ENCODE assay signal across 23 cellular contexts in the genomic region with DNA sequence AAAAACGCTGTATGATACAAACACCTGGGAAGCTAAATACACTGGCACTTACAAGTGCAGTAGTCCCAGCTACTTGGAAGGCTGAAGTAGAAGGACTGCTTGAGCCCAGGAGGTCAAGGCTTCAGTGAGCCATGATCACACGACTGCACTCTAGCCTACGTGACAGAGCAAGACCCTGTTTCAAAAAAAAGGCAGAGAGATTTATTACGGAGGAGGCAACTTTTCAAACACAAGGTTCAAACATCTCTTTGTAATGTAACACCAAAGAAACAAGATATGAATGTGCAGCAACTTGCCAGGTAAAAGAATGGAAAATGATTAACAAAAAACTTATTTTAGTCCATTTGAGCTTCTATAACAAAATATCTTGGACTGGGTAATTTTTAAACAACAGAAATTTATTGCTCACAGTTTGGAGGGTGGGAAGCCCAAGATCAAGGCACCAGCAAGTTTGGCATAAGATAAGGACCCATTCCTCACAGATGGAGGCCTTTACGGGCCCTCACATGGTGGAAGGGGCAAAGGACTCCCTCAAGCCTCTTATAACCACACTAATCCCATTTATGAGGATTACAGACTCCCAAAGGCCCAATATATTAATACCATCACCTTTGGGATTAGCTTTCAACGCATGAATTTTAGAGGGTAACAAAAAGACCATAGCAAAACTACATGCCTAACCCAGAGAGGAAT.
DNase-seq lines count a peak whose midpoint lies in the region; FAIRE-seq and TF ChIP-seq lines count a peak whose summit lies in the region.
"Had no signal": no experiment of that assay in that cellular context is flagged by ENCODE, and none has a peak within 500 bp of the region (broad histone marks: within the 10 kb centered on the region; RNA-seq: fewer than 3 reads in every experiment).

No MANE protein-coding gene starts in this region.

- peaks cover 17% of the 10 kb centered on the region for H3K4me1 Mint-ChIP-seq in mesothelial cell of epicardium
- H3K4me1 Mint-ChIP-seq: activated CD8-positive, alpha-beta memory T cell treated with anti-CD3 and anti-CD28 coated beads, Interleukin-2, amount 10 ng/mL, durations not matched to agents 7 days and 5 days; activated naive CD4-positive, alpha-beta T cell treated with anti-CD3 and anti-CD28 coated beads, Interleukin-2, amount 50 U/mL, for 24 hours had no signal

- no peak for TF ChIP-seq EP300 in transverse colon (IDR thresholded peaks at IDR 0.05; ENCODE audit: low read depth)

- WGBS in thyroid gland, 2 donors, result 48 to 54% methylated on average over 6 of the region's 6 CpGs
- WGBS in transverse colon (ENCODE audit: low coverage in 1 of 2), 2 donors, result 65 to 76% methylated on average over 2 to 6 of the region's 6 CpGs

- no peak for TF ChIP-seq CTCF in bronchial epithelial cell (IDR thresholded peaks at IDR 0.05; ENCODE audit: insufficient read depth, low read length, severe bottlenecking)
- no peak for TF ChIP-seq CTCF in mesothelial cell of epicardium (IDR thresholded peaks at IDR 0.05; ENCODE audit: unreplicated experiment)
- TF ChIP-seq CTCF in thyroid gland (IDR thresholded peaks at IDR 0.05), result no peak
- TF ChIP-seq CTCF in transverse colon (IDR thresholded peaks at IDR 0.05), result no peak

- peaks cover 11% of the 10 kb centered on the region for H3K4me1 ChIP-seq in HUES48 (ENCODE audit: control insufficient read depth, insufficient read depth, low read length)
- peaks cover 5 to 10% of the 10 kb centered on the region in 2 donors for H3K4me1 ChIP-seq in thyroid gland
- peaks cover 0 to 3% (median 0%) of the 10 kb centered on the region in 4 donors for H3K4me1 ChIP-seq in transverse colon
- H3K4me1 ChIP-seq: ascending aorta had no signal

- in situ Hi-C loops in transverse colon (cut with MboI; ENCODE audit: low pct_ligation_motif_present in 1 of 4, low pct_unique_long_range_greater_than_20kb in 1 of 4, low sequenced_read_pairs in 3 of 4), result no loop called here

- H3K36me3 ChIP-seq in HUES48 (ENCODE audit: control insufficient read depth, insufficient read depth, low read length) (no peaks in the 10 kb centered on the region), bronchial epithelial cell (ENCODE audit: control insufficient read depth, insufficient read depth, low read length) (no peaks in the 10 kb centered on the region), thyroid gland (no peaks in the 10 kb centered on the region), transverse colon (no peaks in the 10 kb centered on the region)
- H3K36me3 ChIP-seq: ascending aorta had no signal

- H3K4me3 ChIP-seq in HUES48 (ENCODE audit: low read depth, low read length) (no peak overlapping the region), bronchial epithelial cell (ENCODE audit: low read depth, low read length) (no peak overlapping the region), thyroid gland (replicated peaks in 1 of 3) (no peak overlapping the region), transverse colon (no peak overlapping the region)
- H3K4me3 ChIP-seq: ascending aorta, SK-N-MC had no signal

- DNase-seq in bronchial epithelial cell (ENCODE audit: low read depth) (peak; percentile 35), mesothelial cell of epicardium (ENCODE audit: low spot score in 2 of 2, unreplicated experiment in 2 of 2) (no peak), thyroid gland (peak; percentile 67), dedifferentiated amniotic fluid mesenchymal stem cell (ENCODE audit: extremely low spot score) (no peak), transverse colon (no peak), T-helper 1 cell (no peak)
- DNase-seq: activated CD4-positive, alpha-beta T cell treated with anti-CD3 and anti-CD28 coated beads for 48 hours; activated CD8-positive, alpha-beta memory T cell treated with anti-CD3 and anti-CD28 coated beads, Interleukin-2, amount 10 ng/mL, durations not matched to agents 7 days and 5 days; activated T-cell treated with anti-CD3 and anti-CD28 coated beads, Interleukin-2, amount 50 U/mL, for 72 hours; central memory CD4-positive, alpha-beta T cell; DMS 273 treated with DMSO at 0.1 percent for 48 hours; kidney; NCI-H1436 treated with DMSO at 0.1 percent for 48 hours; right cardiac atrium; stimulated activated CD4-positive, alpha-beta T cell treated with anti-CD3 and anti-CD28 coated beads, Interleukin-4, amount 100 ng/mL, for 1 hour; stimulated activated naive B cell treated with anti-CD40 and anti-IgM and Interleukin-4, amounts not matched to agents 10 μg/mL and 1 μg/mL and 100 μg/mL, for 72 hours; T-helper 2 cell had no signal

- peaks cover under 1% of the 10 kb centered on the region for H3K9me3 Mint-ChIP-seq in mesothelial cell of epicardium
- H3K9me3 Mint-ChIP-seq: activated naive CD4-positive, alpha-beta T cell treated with anti-CD3 and anti-CD28 coated beads, Interleukin-2, amount 50 U/mL, for 24 hours; activated T-cell treated with anti-CD3 and anti-CD28 coated beads, Interleukin-2, amount 50 U/mL, for 72 hours; stimulated activated naive B cell treated with anti-CD40 and anti-IgM and Interleukin-4, amounts not matched to agents 10 μg/mL and 1 μg/mL and 100 μg/mL, for 72 hours had no signal

- TF ChIP-seq POLR2A in thyroid gland (IDR thresholded peaks at IDR 0.05) (no peak), transverse colon (IDR thresholded peaks at IDR 0.05) (no peak)

- no peak overlapping the region for H3K4me3 Mint-ChIP-seq in mesothelial cell of epicardium
- H3K4me3 Mint-ChIP-seq: activated CD8-positive, alpha-beta memory T cell treated with anti-CD3 and anti-CD28 coated beads, Interleukin-2, amount 10 ng/mL, durations not matched to agents 7 days and 5 days; activated naive CD4-positive, alpha-beta T cell treated with anti-CD3 and anti-CD28 coated beads, Interleukin-2, amount 50 U/mL, for 24 hours; activated T-cell treated with anti-CD3 and anti-CD28 coated beads, Interleukin-2, amount 50 U/mL, for 72 hours; stimulated activated naive B cell treated with anti-CD40 and anti-IgM and Interleukin-4, amounts not matched to agents 10 μg/mL and 1 μg/mL and 100 μg/mL, for 72 hours had no signal

- H3K27ac Mint-ChIP-seq in mesothelial cell of epicardium, result peak overlapping the region; percentile 83
- H3K27ac Mint-ChIP-seq: activated CD8-positive, alpha-beta memory T cell treated with anti-CD3 and anti-CD28 coated beads, Interleukin-2, amount 10 ng/mL, durations not matched to agents 7 days and 5 days; activated naive CD4-positive, alpha-beta T cell treated with anti-CD3 and anti-CD28 coated beads, Interleukin-2, amount 50 U/mL, for 24 hours; activated T-cell treated with anti-CD3 and anti-CD28 coated beads, Interleukin-2, amount 50 U/mL, for 72 hours; stimulated activated naive B cell treated with anti-CD40 and anti-IgM and Interleukin-4, amounts not matched to agents 10 μg/mL and 1 μg/mL and 100 μg/mL, for 72 hours had no signal

- FAIRE-seq in bronchial epithelial cell (lab: Jason Lieb, UNC), result no peak
- FAIRE-seq: endothelial cell of umbilical vein, GM19239 had no signal

- no peak overlapping the region for H3K27ac ChIP-seq in HUES48 (ENCODE audit: low read depth, low read length)
- peak overlapping the region in 1 of 3 donors; percentile 38 for H3K27ac ChIP-seq in thyroid gland
- no peak overlapping the region for H3K27ac ChIP-seq in transverse colon
- H3K27ac ChIP-seq: ascending aorta, SK-N-MC had no signal

- H3K36me3 Mint-ChIP-seq in mesothelial cell of epicardium, result peaks cover 11% of the 10 kb centered on the region
- H3K36me3 Mint-ChIP-seq: activated CD8-positive, alpha-beta memory T cell treated with anti-CD3 and anti-CD28 coated beads, Interleukin-2, amount 10 ng/mL, durations not matched to agents 7 days and 5 days; activated naive CD4-positive, alpha-beta T cell treated with anti-CD3 and anti-CD28 coated beads, Interleukin-2, amount 50 U/mL, for 24 hours had no signal

- H3K27me3 ChIP-seq in HUES48 (ENCODE audit: control insufficient read depth, insufficient read depth, low read length) (no peaks in the 10 kb centered on the region), bronchial epithelial cell (ENCODE audit: control insufficient read depth, insufficient read depth, low read length) (no peaks in the 10 kb centered on the region), thyroid gland (no peaks in the 10 kb centered on the region), transverse colon (no peaks in the 10 kb centered on the region)
- H3K27me3 ChIP-seq: ascending aorta had no signal

- no peaks in the 10 kb centered on the region for H3K9me3 ChIP-seq in HUES48 (ENCODE audit: control insufficient read depth, insufficient read depth, low read length)
- no peaks in the 10 kb centered on the region for H3K9me3 ChIP-seq in thyroid gland
- no peaks in the 10 kb centered on the region for H3K9me3 ChIP-seq in transverse colon
- H3K9me3 ChIP-seq: ascending aorta had no signal

- H3K27me3 Mint-ChIP-seq in mesothelial cell of epicardium (ENCODE audit: low read depth), result no peaks in the 10 kb centered on the region
- H3K27me3 Mint-ChIP-seq: activated naive CD4-positive, alpha-beta T cell treated with anti-CD3 and anti-CD28 coated beads, Interleukin-2, amount 50 U/mL, for 24 hours; stimulated activated naive B cell treated with anti-CD40 and anti-IgM and Interleukin-4, amounts not matched to agents 10 μg/mL and 1 μg/mL and 100 μg/mL, for 72 hours had no signal

- H3K9ac ChIP-seq in HUES48 (ENCODE audit: low read depth, low read length), result peak overlapping the region; percentile 7; the same call in 1 of the 2 replicates

- intact Hi-C loops in thyroid gland (cut with DNase I), result no loop called here
- intact Hi-C loops in transverse colon (cut with DNase I; ENCODE audit: low total_unique reads), result no loop called here

Comparison
In these comparisons a context has a peak if more than half of its experiments do, and no peak if none do; other contexts are left out.
1. DNase-seq: peak in bronchial epithelial cell (single experiment) and thyroid gland (2 of 2); none in mesothelial cell of epicardium (0 of 2), dedifferentiated amniotic fluid mesenchymal stem cell (single experiment), transverse colon (single experiment) and T-helper 1 cell (0 of 5).